13 cellular contexts compared by ENCODE assay signal in genomic region chr10:1149793-1150637, GRCh38.
DNase-seq lines count a peak whose midpoint lies in the region; ATAC-seq, FAIRE-seq and TF ChIP-seq lines count a peak whose summit lies in the region.
"Had no signal": no experiment of that assay in that cellular context is flagged by ENCODE, and none has a peak within 500 bp of the region (broad histone marks: within the 10 kb centered on the region; RNA-seq: fewer than 3 reads in every experiment).

No MANE protein-coding gene starts in this region.

- peaks cover 6% of the 10 kb centered on the region for H3K9me3 Mint-ChIP-seq in activated CD4-positive, alpha-beta T cell treated with anti-CD3 and anti-CD28 coated beads, Interleukin-2, amount 10 ng/mL, durations not matched to agents 7 days and 5 days
- H3K9me3 Mint-ChIP-seq in activated CD4-positive, alpha-beta T cell treated with anti-CD3 and anti-CD28 coated beads for 36 hours (ENCODE audit: low read depth), result peaks cover 5% of the 10 kb centered on the region
- peaks cover 9 to 13% (median 11%) of the 10 kb centered on the region in 3 donors for H3K9me3 Mint-ChIP-seq in T-cell
- peaks cover 6% of the 10 kb centered on the region for H3K9me3 Mint-ChIP-seq in progenitor cell of endocrine pancreas (ENCODE audit: low read depth)

- H3K4me1 ChIP-seq in heart right ventricle (peaks cover 0 to 9% (median 0%) of the 10 kb centered on the region in 9 donors), pancreas (no peaks in the 10 kb centered on the region), thyroid gland (no peaks in the 10 kb centered on the region)

- no peaks in the 10 kb centered on the region for H3K36me3 ChIP-seq in heart right ventricle
- H3K36me3 ChIP-seq in pancreas, result no peaks in the 10 kb centered on the region
- H3K36me3 ChIP-seq in thyroid gland, result no peaks in the 10 kb centered on the region

- peaks cover 5% of the 10 kb centered on the region for H3K27me3 Mint-ChIP-seq in activated CD4-positive, alpha-beta T cell treated with anti-CD3 and anti-CD28 coated beads, Interleukin-2, amount 10 ng/mL, durations not matched to agents 7 days and 5 days
- H3K27me3 Mint-ChIP-seq in activated CD4-positive, alpha-beta T cell treated with anti-CD3 and anti-CD28 coated beads for 36 hours, result no peaks in the 10 kb centered on the region
- peaks cover 0 to 3% of the 10 kb centered on the region in 2 donors for H3K27me3 Mint-ChIP-seq in T-cell
- peaks cover 7% of the 10 kb centered on the region for H3K27me3 Mint-ChIP-seq in progenitor cell of endocrine pancreas

- no peak for TF ChIP-seq CTCF in heart right ventricle (IDR thresholded peaks at IDR 0.05)
- TF ChIP-seq CTCF in pancreas (IDR thresholded peaks at IDR 0.05), result no peak
- no peak for TF ChIP-seq CTCF in progenitor cell of endocrine pancreas (IDR thresholded peaks at IDR 0.05; ENCODE audit: unreplicated experiment)
- TF ChIP-seq CTCF in thyroid gland (IDR thresholded peaks at IDR 0.05), result no peak

- DNase-seq in activated CD4-positive, alpha-beta T cell treated with anti-CD3 and anti-CD28 coated beads, Interleukin-2, amount 10 ng/mL, durations not matched to agents 7 days and 5 days, result peak; percentile 35
- no peak for DNase-seq in activated CD4-positive, alpha-beta T cell treated with anti-CD3 and anti-CD28 coated beads for 36 hours
- DNase-seq in T-cell (peak in 16 of 34 experiments; percentile 3 to 43 (median 15)), heart right ventricle (peak in 1 of 2 donors; percentile 42), pancreas (peak in 1 of 6 donors; percentile 37), progenitor cell of endocrine pancreas (ENCODE audit: low spot score, unreplicated experiment) (no peak), thyroid gland (no peak), HEK293T (ENCODE audit: extremely low spot score) (no peak)
- DNase-seq: DMS79 treated with DMSO at 0.1 percent for 48 hours, dorsolateral prefrontal cortex, NCI-H748 treated with DMSO at 0.1 percent for 48 hours had no signal

- 36 to 39% methylated on average over 23 of the region's 23 CpGs for WGBS in heart right ventricle, 2 donors
- 42 to 45% methylated on average over 23 of the region's 23 CpGs for WGBS in pancreas, 2 donors
- WGBS in thyroid gland, 2 donors, result 74 to 81% methylated on average over 23 of the region's 23 CpGs

- POLR2A ChIA-PET in activated CD4-positive, alpha-beta T cell treated with anti-CD3 and anti-CD28 coated beads, Interleukin-2, amount 10 ng/mL, durations not matched to agents 7 days and 5 days (lab: Charles Lee), result no interaction called here
- POLR2A ChIA-PET in activated CD4-positive, alpha-beta T cell treated with anti-CD3 and anti-CD28 coated beads for 36 hours (lab: Charles Lee), result no interaction called here
- POLR2A ChIA-PET in T-cell (lab: Charles Lee), result no interaction called here
- POLR2A ChIA-PET in HEK293T (lab: Yijun Ruan, JAX), result no interaction called here

- no peak for ATAC-seq in activated CD4-positive, alpha-beta T cell treated with anti-CD3 and anti-CD28 coated beads for 36 hours
- peak in 3 of 4 experiments; percentile 45 to 74 (median 58) for ATAC-seq in T-cell (replicated peaks in 1 of 4)
- ATAC-seq in heart right ventricle, result peak; percentile 65 to 92 (median 86)
- ATAC-seq in pancreas, result peak; percentile 55 to 90 (median 84)

- no peak overlapping the region for H3K27ac ChIP-seq in heart right ventricle
- H3K27ac ChIP-seq in pancreas, result no peak overlapping the region
- H3K27ac ChIP-seq in thyroid gland, result no peak overlapping the region
- H3K27ac ChIP-seq: dorsolateral prefrontal cortex had no signal

- H3K4me3 ChIP-seq in heart right ventricle (peak overlapping the region in 1 of 10 donors; percentile 8), pancreas (no peak overlapping the region), thyroid gland (replicated peaks in 1 of 3) (no peak overlapping the region)
- H3K4me3 ChIP-seq: dorsolateral prefrontal cortex had no signal

- peaks cover 0 to 8% (median 0%) of the 10 kb centered on the region in 7 donors for H3K27me3 ChIP-seq in heart right ventricle
- H3K27me3 ChIP-seq in pancreas, result no peaks in the 10 kb centered on the region
- H3K27me3 ChIP-seq in thyroid gland, result no peaks in the 10 kb centered on the region
- H3K27me3 ChIP-seq: dorsolateral prefrontal cortex had no signal

- H3K9me3 ChIP-seq in heart right ventricle, result peaks cover 0 to 22% (median 2%) of the 10 kb centered on the region in 11 donors
- H3K9me3 ChIP-seq in pancreas, result peaks cover 0 to 4% (median 1%) of the 10 kb centered on the region in 4 donors
- H3K9me3 ChIP-seq in thyroid gland, result no peaks in the 10 kb centered on the region

- H3K4me3 Mint-ChIP-seq in activated CD4-positive, alpha-beta T cell treated with anti-CD3 and anti-CD28 coated beads, Interleukin-2, amount 10 ng/mL, durations not matched to agents 7 days and 5 days, result no peak overlapping the region
- H3K4me3 Mint-ChIP-seq in activated CD4-positive, alpha-beta T cell treated with anti-CD3 and anti-CD28 coated beads for 36 hours, result no peak overlapping the region
- H3K4me3 Mint-ChIP-seq in T-cell (peak overlapping the region in 1 of 3 donors; percentile 10), progenitor cell of endocrine pancreas (ENCODE audit: low read depth) (no peak overlapping the region)
- H3K4me3 Mint-ChIP-seq: stimulated activated naive CD8-positive, alpha-beta T cell treated with anti-CD3 and anti-CD28 coated beads, Interleukin-15, Interleukin-2, amounts not matched to agents 100 ng/mL and 50 ng/mL, for 24 hours had no signal

- peaks cover 2% of the 10 kb centered on the region for H3K36me3 Mint-ChIP-seq in activated CD4-positive, alpha-beta T cell treated with anti-CD3 and anti-CD28 coated beads, Interleukin-2, amount 10 ng/mL, durations not matched to agents 7 days and 5 days (ENCODE audit: low read depth)
- no peaks in the 10 kb centered on the region for H3K36me3 Mint-ChIP-seq in activated CD4-positive, alpha-beta T cell treated with anti-CD3 and anti-CD28 coated beads for 36 hours (ENCODE audit: low read depth)
- H3K36me3 Mint-ChIP-seq in T-cell (peaks cover 6% of the 10 kb centered on the region), progenitor cell of endocrine pancreas (ENCODE audit: insufficient read depth) (peaks cover 4% of the 10 kb centered on the region)

- intact Hi-C loops in activated CD4-positive, alpha-beta T cell treated with anti-CD3 and anti-CD28 coated beads for 36 hours (cut with DNase I, micrococcal nuclease), result no loop called here
- intact Hi-C loops in heart right ventricle (cut with DNase I), result no loop called here
- intact Hi-C loops in pancreas (cut with DNase I), result no loop called here
- intact Hi-C loops in thyroid gland (cut with DNase I), result no loop called here

- H3K4me1 Mint-ChIP-seq in activated CD4-positive, alpha-beta T cell treated with anti-CD3 and anti-CD28 coated beads, Interleukin-2, amount 10 ng/mL, durations not matched to agents 7 days and 5 days, result peaks cover 10% of the 10 kb centered on the region
- peaks cover 5% of the 10 kb centered on the region for H3K4me1 Mint-ChIP-seq in activated CD4-positive, alpha-beta T cell treated with anti-CD3 and anti-CD28 coated beads for 36 hours
- H3K4me1 Mint-ChIP-seq in T-cell (peaks cover 2 to 20% (median 13%) of the 10 kb centered on the region in 3 donors), progenitor cell of endocrine pancreas (ENCODE audit: low read depth) (peaks cover 22% of the 10 kb centered on the region)

- no peak for TF ChIP-seq POLR2A in thyroid gland (IDR thresholded peaks at IDR 0.05)

- peak overlapping the region; percentile 46 for H3K27ac Mint-ChIP-seq in activated CD4-positive, alpha-beta T cell treated with anti-CD3 and anti-CD28 coated beads, Interleukin-2, amount 10 ng/mL, durations not matched to agents 7 days and 5 days
- H3K27ac Mint-ChIP-seq in activated CD4-positive, alpha-beta T cell treated with anti-CD3 and anti-CD28 coated beads for 36 hours, result no peak overlapping the region
- H3K27ac Mint-ChIP-seq in T-cell, result no peak overlapping the region
- H3K27ac Mint-ChIP-seq in progenitor cell of endocrine pancreas, result no peak overlapping the region
- H3K27ac Mint-ChIP-seq: stimulated activated naive CD8-positive, alpha-beta T cell treated with anti-CD3 and anti-CD28 coated beads, Interleukin-15, Interleukin-2, amounts not matched to agents 100 ng/mL and 50 ng/mL, for 24 hours had no signal

- no peak for FAIRE-seq in pancreas (lab: Jason Lieb, UNC)
- FAIRE-seq: A204.1 had no signal

- CTCF ChIA-PET in activated CD4-positive, alpha-beta T cell treated with anti-CD3 and anti-CD28 coated beads, Interleukin-2, amount 10 ng/mL, durations not matched to agents 7 days and 5 days (lab: Charles Lee), result no interaction called here
- CTCF ChIA-PET in activated CD4-positive, alpha-beta T cell treated with anti-CD3 and anti-CD28 coated beads for 36 hours (lab: Charles Lee), result no interaction called here
- CTCF ChIA-PET in T-cell (lab: Charles Lee) (interaction anchor here in 1 of 2 donors (1.0 kb wide), 1 partner anchor 40 kb away, joined by 4 read pairs; no protein-coding TSS in a partner anchor), HEK293T (lab: Yijun Ruan, JAX) (no interaction called here)

TF ChIP-seq in HEK293T, 16 proteins besides CTCF, POLR2A, EP300 and RAD21:
- TF ChIP-seq NFRKB (IDR thresholded peaks at IDR 0.05) (no peak), PKNOX1 (IDR thresholded peaks at IDR 0.05) (no peak), CTBP1 (IDR thresholded peaks at IDR 0.05; ENCODE audit: borderline replicate concordance) (no peak), ZNF384 (IDR thresholded peaks at IDR 0.05) (no peak), SP1 (IDR thresholded peaks at IDR 0.05) (no peak), FOXA1 (IDR thresholded peaks at IDR 0.05) (no peak), TARDBP (IDR thresholded peaks at IDR 0.05) (no peak)
TF ChIP-seq in HEK293T: peak in this region for 0.
